In the genomic region with DNA sequence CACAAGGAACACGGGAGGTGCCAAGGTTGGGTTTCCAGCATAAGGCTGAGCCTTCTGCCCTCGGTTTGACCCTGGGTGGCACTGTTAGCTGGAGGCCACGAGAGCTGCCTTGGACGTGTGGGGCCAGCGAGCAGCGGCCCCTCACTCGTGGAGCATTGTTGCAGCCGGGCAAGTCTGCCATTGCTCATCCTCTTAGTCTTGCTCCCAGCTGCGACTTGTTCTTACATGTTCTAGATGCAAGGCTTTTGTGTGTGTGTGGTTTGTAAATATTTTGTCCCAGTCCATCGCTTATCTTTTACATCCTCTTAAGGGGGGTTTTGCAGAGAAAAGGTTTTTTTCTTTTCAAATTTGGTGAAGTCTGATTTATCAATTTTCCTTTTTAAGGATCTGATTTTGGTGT, we compare ENCODE assay signal across 1 cellular context.
TF ChIP-seq lines count a peak whose summit lies in the region.

No MANE protein-coding gene starts in this region.

TF ChIP-seq in H1, 55 proteins besides CTCF, POLR2A, EP300 and RAD21:
- TF ChIP-seq SRF (IDR thresholded peaks at IDR 0.05; ENCODE audit: low read depth, low read length) (no peak), POU5F1 (IDR thresholded peaks at IDR 0.05; ENCODE audit: low read depth, low read length) (no peak), KDM4A (IDR thresholded peaks at IDR 0.05; ENCODE audit: low read depth, low read length, severe bottlenecking) (no peak), TBP (IDR thresholded peaks at IDR 0.05; ENCODE audit: low read depth, low read length) (no peak), POLR2AphosphoS5 (IDR thresholded peaks at IDR 0.05; ENCODE audit: low read depth, low read length) (no peak), KDM5A (IDR thresholded peaks at IDR 0.05; ENCODE audit: low read length) (no peak), MAFK (IDR thresholded peaks at IDR 0.05; ENCODE audit: low read depth, low read length) (no peak), NRF1 (IDR thresholded peaks at IDR 0.05; ENCODE audit: low read depth, low read length) (no peak)
TF ChIP-seq in H1: peak in this region for 0.
